ENCODE assay signal across 8 cellular contexts in genomic region chr3:143974877-143975238, GRCh38. TPM values are rescaled to one million over a fixed set of nuclear protein-coding genes. Genes with fewer than 3 reads are reported as not detected.
DNase-seq lines count a peak whose midpoint lies in the region; ATAC-seq, FAIRE-seq and TF ChIP-seq lines count a peak whose summit lies in the region.

No MANE protein-coding gene starts in this region.

- TF ChIP-seq CTCF in keratinocyte (optimal IDR thresholded peaks at IDR 0.05 in 1 of 3, IDR thresholded peaks at IDR 0.05 in 1 of 3, conservative IDR thresholded peaks at IDR 0.05 in 1 of 3; ENCODE audit: extremely low read depth in 1 of 3, insufficient read depth in 2 of 3, low read length in 3 of 3) (no peak), thoracic aorta (IDR thresholded peaks at IDR 0.05) (no peak), omental fat pad (IDR thresholded peaks at IDR 0.05) (no peak)

- H3K4me1 ChIP-seq in adipocyte (ENCODE audit: control insufficient read depth, insufficient read depth, low read length) = peaks cover 38% of the 10 kb centered on the region
- H3K4me1 ChIP-seq in keratinocyte (ENCODE audit: control insufficient read depth, extremely low read depth, insufficient read depth, low read length) = peaks cover 35% of the 10 kb centered on the region
- H3K4me1 ChIP-seq in thoracic aorta (ENCODE audit: control insufficient read depth in 1 of 2, low read depth in 2 of 2) = peaks cover 11 to 45% of the 10 kb centered on the region in 2 donors

- H3K27me3 ChIP-seq in adipocyte (replicated peaks; ENCODE audit: control insufficient read depth, insufficient read depth, low read length) (no peaks in the 10 kb centered on the region), keratinocyte (ENCODE audit: control insufficient read depth, extremely low read depth, insufficient read depth, low read length) (no peaks in the 10 kb centered on the region), thoracic aorta (replicated peaks; ENCODE audit: insufficient read depth) (no peaks in the 10 kb centered on the region)

- peaks cover 58% of the 10 kb centered on the region for H3K79me2 ChIP-seq in keratinocyte (ENCODE audit: control insufficient read depth, insufficient read depth, low read length)

- H2AFZ ChIP-seq in keratinocyte (ENCODE audit: control insufficient read depth, low read length) = peak overlapping the region; percentile 1

- DNase-seq in activated T-cell treated with anti-CD3 and anti-CD28 coated beads, Interleukin-2, amount 50 U/mL, for 72 hours = no peak
- no peak for DNase-seq in activated T-cell treated with anti-CD3 and anti-CD28 coated beads for 4 hours
- DNase-seq in adipocyte (ENCODE audit: low read depth) = peak; percentile 56
- no peak for DNase-seq in keratinocyte (ENCODE audit: low read depth, low spot score)
- no peak for DNase-seq in thoracic aorta (ENCODE audit: low spot score)
- DNase-seq in posterior vena cava (ENCODE audit: low spot score) = no peak
- no peak for DNase-seq in omental fat pad (ENCODE audit: low spot score)
- DNase-seq in SIG-M5 treated with dmso at 0.1 percent for 504 hours (lab: John Stamatoyannopoulos, UW; ENCODE audit: unreplicated experiment) = no peak

- no peaks in the 10 kb centered on the region for H3K27me3 Mint-ChIP-seq in activated T-cell treated with anti-CD3 and anti-CD28 coated beads, Interleukin-2, amount 50 U/mL, for 72 hours (ENCODE audit: low read depth)

- dilution Hi-C loops in keratinocyte (cut with MboI; ENCODE audit: extremely low pct_ligation_motif_present, low sequenced_read_pairs) = no loop called here

- H3K27ac ChIP-seq in keratinocyte (ENCODE audit: control insufficient read depth, insufficient read depth, low read length) (peak overlapping the region; percentile 88), thoracic aorta (peak overlapping the region; percentile 13 to 97)

- no peak for ATAC-seq in activated T-cell treated with anti-CD3 and anti-CD28 coated beads, Interleukin-2, amount 50 U/mL, for 72 hours (replicated peaks in 1 of 2)
- ATAC-seq in thoracic aorta (ENCODE audit: insufficient number of reproducible peaks, low FRiP score, low read depth) = no peak
- no peak for ATAC-seq in omental fat pad (ENCODE audit: low FRiP score)

- intact Hi-C loops in posterior vena cava (cut with DNase I) = no loop called here

- peak overlapping the region; percentile 92 for H3K9ac ChIP-seq in adipocyte (ENCODE audit: low read length)
- H3K9ac ChIP-seq in keratinocyte (ENCODE audit: control insufficient read depth, extremely low read depth, insufficient read depth, low read length) = peak overlapping the region; percentile 88

- peaks cover 43% of the 10 kb centered on the region for H3K4me1 Mint-ChIP-seq in activated T-cell treated with anti-CD3 and anti-CD28 coated beads, Interleukin-2, amount 50 U/mL, for 72 hours (ENCODE audit: low read depth)

- peak overlapping the region; percentile 96 for H3K4me2 ChIP-seq in keratinocyte (ENCODE audit: control insufficient read depth, extremely low read depth, insufficient read depth, low read depth, low read length)

- H4K20me1 ChIP-seq in keratinocyte (ENCODE audit: control insufficient read depth, extremely low read depth, insufficient read depth, low read length) = no peaks in the 10 kb centered on the region

- H3K27ac Mint-ChIP-seq in activated T-cell treated with anti-CD3 and anti-CD28 coated beads, Interleukin-2, amount 50 U/mL, for 72 hours = peak overlapping the region; percentile 74

- H3K9me3 ChIP-seq in adipocyte (ENCODE audit: control insufficient read depth, low read length) (no peaks in the 10 kb centered on the region), keratinocyte (ENCODE audit: control insufficient read depth, low read depth, low read length) (no peaks in the 10 kb centered on the region), thoracic aorta (no peaks in the 10 kb centered on the region)

- FAIRE-seq in keratinocyte (lab: Jason Lieb, UNC) = no peak

- peak overlapping the region; percentile 90 to 95 for H3K4me3 Mint-ChIP-seq in activated T-cell treated with anti-CD3 and anti-CD28 coated beads, Interleukin-2, amount 50 U/mL, for 72 hours

- H3K36me3 ChIP-seq in adipocyte (ENCODE audit: control insufficient read depth, insufficient read depth, low read length, severe bottlenecking) (no peaks in the 10 kb centered on the region), keratinocyte (ENCODE audit: control insufficient read depth in 2 of 2, extremely low read depth in 1 of 2, insufficient read depth in 2 of 2, low read length in 2 of 2) (no peaks in the 10 kb centered on the region), thoracic aorta (no peaks in the 10 kb centered on the region)

- H3K36me3 Mint-ChIP-seq in activated T-cell treated with anti-CD3 and anti-CD28 coated beads, Interleukin-2, amount 50 U/mL, for 72 hours (ENCODE audit: insufficient read depth in 2 of 2) = peaks cover 0 to 3% of the 10 kb centered on the region in 2 donors

- H3K4me3 ChIP-seq in adipocyte (ENCODE audit: low read length) (peak overlapping the region; percentile 95), keratinocyte (ENCODE audit: control insufficient read depth in 2 of 3, extremely low read depth in 1 of 3, insufficient read depth in 2 of 3, low read depth in 1 of 3, low read length in 3 of 3) (peak overlapping the region in 2 of 3 experiments; percentile 94 to 96), thoracic aorta (peak overlapping the region; percentile 83)

- H3K9me1 ChIP-seq in keratinocyte (ENCODE audit: control insufficient read depth, extremely low read depth, insufficient read depth, low read length) = no peaks in the 10 kb centered on the region

- H3K9me3 Mint-ChIP-seq in activated T-cell treated with anti-CD3 and anti-CD28 coated beads, Interleukin-2, amount 50 U/mL, for 72 hours = no peaks in the 10 kb centered on the region

RNA-seq across cellular contexts. Expression of gene DIPK2A, which starts 3.2 kb away (rescaled TPM):
- total RNA-seq in activated T-cell treated with anti-CD3 and anti-CD28 coated beads, Interleukin-2, amount 50 U/mL, for 72 hours = 10 to 100 TPM in 1 of 2 donors, 1 to 10 TPM in 1; 9.4 to 10.4 TPM
- 5.1 to 7.8 TPM (median 6.7 TPM) in 3 replicates for polyA plus RNA-seq in keratinocyte
- 8.6 TPM for polyA plus RNA-seq in keratinocyte (2011; ENCODE audit: low read depth)
- polyA plus RNA-seq in keratinocyte (2011; cell fraction: cytosol; rRNA removed) = 2.7 and 3.7 TPM in 2 replicates
- polyA plus RNA-seq in keratinocyte (2011; cell fraction: nucleus; rRNA removed) = 6.4 and 8.7 TPM in 2 replicates
- polyA plus RNA-seq in keratinocyte (2012; ENCODE audit: low replicate concordance) = 6.1 and 6.4 TPM in 2 replicates
- 5.2 to 13.6 TPM (median 8.7 TPM) in 3 replicates for polyA minus RNA-seq in keratinocyte
- polyA minus RNA-seq in keratinocyte (2011; cell fraction: cytosol; rRNA and poly(A)+ RNA removed) = 20.0 TPM
- 24.2 and 31.3 TPM in 2 replicates for polyA minus RNA-seq in keratinocyte (2011; cell fraction: nucleus; rRNA and poly(A)+ RNA removed)
- 10 to 100 TPM; 51.1 to 87.1 TPM for total RNA-seq in thoracic aorta
- 10 to 100 TPM; 20.3 to 20.8 TPM for total RNA-seq in posterior vena cava
- total RNA-seq in omental fat pad = 10 to 100 TPM; 23.5 to 36.9 (median 34.4) TPM
